In genomic region chr10:92052741-92053140, GRCh38 we compare ENCODE assay signal across 14 cellular contexts.
"Had no signal": no experiment of that assay in that cellular context is flagged by ENCODE, and none has a peak within 500 bp of the region (broad histone marks: within the 10 kb centered on the region; RNA-seq: fewer than 3 reads in every experiment).

No MANE protein-coding gene starts in this region.

- H3K9me3 ChIP-seq: colonic mucosa, gastrocnemius medialis, ovary, right atrium auricular region, tibial artery, upper lobe of right lung had no signal

- DNase-seq: colonic mucosa; dermis blood vessel endothelial cell; effector CD4-positive, alpha-beta T cell; gastrocnemius medialis; kidney; natural killer cell; nucleus accumbens; ovary; small intestine; stimulated activated CD4-positive, alpha-beta T cell treated with anti-CD3 and anti-CD28 coated beads, Interleukin-12 subunit alpha, Interleukin-12 subunit beta, amount 100 ng/mL, for 4 hours; stimulated activated naive CD8-positive, alpha-beta T cell treated with anti-CD3 and anti-CD28 coated beads, Interleukin-15, Interleukin-2, amounts not matched to agents 100 U/mL and 50 U/mL, for 24 hours; tibial artery had no signal

- H3K4me1 ChIP-seq: colonic mucosa, gastrocnemius medialis, right atrium auricular region, tibial artery, upper lobe of right lung had no signal

- H3K36me3 ChIP-seq: colonic mucosa, ovary, right atrium auricular region had no signal

- H3K27ac ChIP-seq: colonic mucosa, gastrocnemius medialis, ovary, tibial artery, upper lobe of right lung had no signal

- H3K27me3 ChIP-seq: colonic mucosa, gastrocnemius medialis, ovary, right atrium auricular region, tibial artery, upper lobe of right lung had no signal

- H3K4me3 ChIP-seq: colonic mucosa, gastrocnemius medialis, ovary, right atrium auricular region, tibial artery, upper lobe of right lung had no signal

- ATAC-seq: gastrocnemius medialis; natural killer cell; stimulated activated naive CD8-positive, alpha-beta T cell treated with anti-CD3 and anti-CD28 coated beads, Interleukin-15, Interleukin-2, amounts not matched to agents 100 U/mL and 50 U/mL, for 24 hours had no signal
